ENCODE assay signal across 9 cellular contexts in genomic region chr22:46661221-46661851, GRCh38. TPM values are rescaled to one million over a fixed set of nuclear protein-coding genes. Genes with fewer than 3 reads are reported as not detected.
A peak's percentile ranks its signal among the peaks of the same experiment; 100 is the strongest.
DNase-seq lines count a peak whose midpoint lies in the region; ATAC-seq and TF ChIP-seq lines count a peak whose summit lies in the region.
"Had no signal": no experiment of that assay in that cellular context is flagged by ENCODE, and none has a peak within 500 bp of the region (broad histone marks: within the 10 kb centered on the region; RNA-seq: fewer than 3 reads in every experiment).

No MANE protein-coding gene starts in this region.

- H3K4me1 Mint-ChIP-seq in chondrocyte (ENCODE audit: low read depth), result no peaks in the 10 kb centered on the region

- peak overlapping the region; percentile 47 for H3K9ac ChIP-seq in endocrine pancreas (ENCODE audit: control insufficient read depth, insufficient read depth, low read length)

- no peak overlapping the region for H3K27ac Mint-ChIP-seq in chondrocyte (ENCODE audit: unreplicated experiment)

- peak overlapping the region; percentile 61 for H3K27ac ChIP-seq in VCaP
- H3K27ac ChIP-seq: PC-9 had no signal

- no peak for TF ChIP-seq POLR2A in GM18505 (IDR thresholded peaks at IDR 0.05; ENCODE audit: borderline replicate concordance, extremely low read depth, insufficient read depth, insufficient read length)

- no peak overlapping the region for H3K4me3 Mint-ChIP-seq in chondrocyte (ENCODE audit: unreplicated experiment)

- peaks cover 2% of the 10 kb centered on the region for H3K36me3 Mint-ChIP-seq in chondrocyte (ENCODE audit: low read depth)

- H3K9me3 Mint-ChIP-seq in chondrocyte (ENCODE audit: low read depth), result no peaks in the 10 kb centered on the region

- H3K9me3 ChIP-seq in endocrine pancreas (ENCODE audit: control insufficient read depth, low read length), result no peaks in the 10 kb centered on the region

- H3K4me3 ChIP-seq in endocrine pancreas (ENCODE audit: control insufficient read depth, insufficient read depth, low read length), result no peak overlapping the region
- H3K4me3 ChIP-seq: PC-9 had no signal

- TF ChIP-seq CTCF in VCaP (conservative IDR thresholded peaks at IDR 0.05), result no peak
- no peak for TF ChIP-seq CTCF in chondrocyte (IDR thresholded peaks at IDR 0.05)

- no peaks in the 10 kb centered on the region for H3K27me3 Mint-ChIP-seq in chondrocyte (ENCODE audit: low read depth)

- H3K36me3 ChIP-seq in endocrine pancreas (ENCODE audit: control insufficient read depth, insufficient read depth, low read length), result no peaks in the 10 kb centered on the region

- no peaks in the 10 kb centered on the region for H3K27me3 ChIP-seq in endocrine pancreas (ENCODE audit: control insufficient read depth, insufficient read depth, low read length)

- ATAC-seq in HG03025 (IDR thresholded peaks at IDR 0.05; ENCODE audit: low FRiP score, unreplicated experiment) (no peak), GM18505 (IDR thresholded peaks at IDR 0.05; ENCODE audit: unreplicated experiment) (no peak)

- DNase-seq in NCI-H748 (lab: John Stamatoyannopoulos, UW; ENCODE audit: unreplicated experiment) (peak; percentile 30), NCI-H748 treated with DMSO at 0.1 percent for 48 hours (lab: John Stamatoyannopoulos, UW) (no peak), chondrocyte (ENCODE audit: low spot score) (no peak)
- peak; percentile 54 for DNase-seq in stimulated activated CD4-positive, alpha-beta T cell treated with anti-CD3 and anti-CD28 coated beads, Interleukin-1b, Interleukin-23, amount 100 ng/mL, for 48 hours

- no peaks in the 10 kb centered on the region for H3K4me1 ChIP-seq in endocrine pancreas (ENCODE audit: control insufficient read depth, insufficient read depth, low read length)

RNA-seq across cellular contexts. Expression of gene GRAMD4, which starts 41.1 kb away (rescaled TPM):
- 23.8 to 44.8 TPM (median 31.7 TPM) in 3 replicates for total RNA-seq in chondrocyte

Comparison
In these comparisons a context has a peak if more than half of its experiments do, and no peak if none do; other contexts are left out.
1. DNase-seq: peak in NCI-H748 (single experiment) and stimulated activated CD4-positive, alpha-beta T cell treated with anti-CD3 and anti-CD28 coated beads, Interleukin-1b, Interleukin-23, amount 100 ng/mL, for 48 hours (single experiment); none in NCI-H748 treated with DMSO at 0.1 percent for 48 hours (single experiment) and chondrocyte (single experiment).